Comparison of ENCODE assay signal across 1 cellular context in genomic region chr1:227568593-227568992, GRCh38.
A peak's percentile ranks its signal among the peaks of the same experiment; 100 is the strongest.
TF ChIP-seq lines count a peak whose summit lies in the region.

No MANE protein-coding gene starts in this region.

TF ChIP-seq in HepG2, 621 proteins besides CTCF, POLR2A, EP300 and RAD21 (continued from another document):
- TF ChIP-seq ATF2 (CRISPR knock-in tag; IDR thresholded peaks at IDR 0.05) (no peak), ZFP91 (CRISPR knock-in tag; IDR thresholded peaks at IDR 0.05; ENCODE audit: borderline replicate concordance) (no peak), FLYWCH1 (CRISPR knock-in tag; IDR thresholded peaks at IDR 0.05) (no peak), BRF2 (CRISPR knock-in tag; IDR thresholded peaks at IDR 0.05) (no peak), CEBPB (IDR thresholded peaks at IDR 0.05; ENCODE audit: borderline replicate concordance, low read depth, low read length) (peak; percentile 69; the same call in 1 of the 2 replicates), TFE3 (CRISPR knock-in tag; IDR thresholded peaks at IDR 0.05) (no peak), EZH2 (conservative IDR thresholded peaks at IDR 0.05; ENCODE audit: low read depth, low read length) (no peak), ZNF24 (IDR thresholded peaks at IDR 0.05) (no peak), CEBPG (CRISPR knock-in tag; IDR thresholded peaks at IDR 0.05) (peak; percentile 44; the same call in 1 of the 2 replicates), CCAR2 (optimal IDR thresholded peaks at IDR 0.05; ENCODE audit: low read depth, low read length) (no peak), SAFB2 (CRISPR knock-in tag; IDR thresholded peaks at IDR 0.05; ENCODE audit: borderline replicate concordance, low read depth) (no peak), ZFY (CRISPR knock-in tag; IDR thresholded peaks at IDR 0.05) (no peak; the same call in 1 of the 2 replicates), PHF5A (CRISPR knock-in tag; IDR thresholded peaks at IDR 0.05; ENCODE audit: low read depth, unreplicated experiment) (no peak), ZFX (CRISPR knock-in tag; IDR thresholded peaks at IDR 0.05; ENCODE audit: low read depth) (peak; percentile 31; the same call in 1 of the 2 replicates), NFIB (CRISPR knock-in tag; IDR thresholded peaks at IDR 0.05; ENCODE audit: borderline replicate concordance) (no peak), DPF2 (CRISPR knock-in tag; IDR thresholded peaks at IDR 0.05; ENCODE audit: borderline replicate concordance, low read depth) (no peak)
